ENCODE assay signal across 10 cellular contexts in genomic region chr12:31119531-31120211, GRCh38. TPM values are rescaled to one million over a fixed set of nuclear protein-coding genes. Genes with fewer than 3 reads are reported as not detected.
DNase-seq lines count a peak whose midpoint lies in the region; ATAC-seq, FAIRE-seq and TF ChIP-seq lines count a peak whose summit lies in the region.
"Had no signal": no experiment of that assay in that cellular context is flagged by ENCODE, and none has a peak within 500 bp of the region (broad histone marks: within the 10 kb centered on the region; RNA-seq: fewer than 3 reads in every experiment).

No MANE protein-coding gene starts in this region.

- peaks cover 16 to 49% (median 22%) of the 10 kb centered on the region in 3 donors for H3K27me3 Mint-ChIP-seq in CD14-positive monocyte (ENCODE audit: low read depth in 3 of 3)

- peaks cover 0 to 23% (median 2%) of the 10 kb centered on the region in 7 donors for H3K9me3 Mint-ChIP-seq in CD14-positive monocyte

- BruUV-seq in OCI-LY7 (replicated peaks; lab: Mats Ljungman, UMichigan), result no TSS peak

- no peaks in the 10 kb centered on the region for H3F3A ChIP-seq in DOHH2 (ENCODE audit: control insufficient read depth, insufficient read depth)

- ATAC-seq in esophagus mucosa (peak; percentile 29), GM19328 (IDR thresholded peaks at IDR 0.05; ENCODE audit: unreplicated experiment) (no peak)

- no peak overlapping the region for H3K27ac ChIP-seq in DOHH2 (ENCODE audit: low read depth, low read length)
- no peak overlapping the region for H3K27ac ChIP-seq in OCI-LY7 (ENCODE audit: low read depth, low read length, poor library complexity, severe bottlenecking)
- no peak overlapping the region for H3K27ac ChIP-seq in parathyroid adenoma

- H3K9me2 ChIP-seq in DOHH2 (replicated peaks; ENCODE audit: control insufficient read depth, low read length) (no peaks in the 10 kb centered on the region), OCI-LY7 (ENCODE audit: insufficient read depth, low read length) (no peaks in the 10 kb centered on the region)

- no peak for FAIRE-seq in HTR-8/SVneo (lab: Jason Lieb, UNC)
- FAIRE-seq: frontal cortex, RCC 7860 had no signal

- H3K4me3 Mint-ChIP-seq in CD14-positive monocyte, result peak overlapping the region in 1 of 2 donors; percentile 82

- H3K36me3 ChIP-seq in DOHH2 (ENCODE audit: control insufficient read depth, low read length), result no peaks in the 10 kb centered on the region
- no peaks in the 10 kb centered on the region for H3K36me3 ChIP-seq in OCI-LY7 (ENCODE audit: insufficient read depth, low read length)
- no peaks in the 10 kb centered on the region for H3K36me3 ChIP-seq in parathyroid adenoma (ENCODE audit: control insufficient read depth, insufficient read depth, low read length)

- TF ChIP-seq CTCF in DOHH2 (IDR thresholded peaks at IDR 0.05; ENCODE audit: low read depth, low read length, poor library complexity, severe bottlenecking), result no peak
- TF ChIP-seq CTCF in OCI-LY7 (conservative IDR thresholded peaks at IDR 0.05; ENCODE audit: low read length), result no peak
- TF ChIP-seq CTCF in parathyroid adenoma (IDR thresholded peaks at IDR 0.05), result no peak
- no peak for TF ChIP-seq CTCF in CD14-positive monocyte (IDR thresholded peaks at IDR 0.05)

- H3K9ac ChIP-seq in parathyroid adenoma, result no peak overlapping the region

- H3K27me3 ChIP-seq in DOHH2 (ENCODE audit: control insufficient read depth, low read length) (no peaks in the 10 kb centered on the region), parathyroid adenoma (ENCODE audit: control insufficient read depth, insufficient read depth, low read length) (no peaks in the 10 kb centered on the region)

- 0 out of 2 replicates have a peak, but pooled peaks cover 5% of the 10 kb centered on the region for H3K9me3 ChIP-seq in DOHH2 (ENCODE audit: control insufficient read depth, insufficient read depth, low read length)
- H3K9me3 ChIP-seq in OCI-LY7 (ENCODE audit: low read length), result no peaks in the 10 kb centered on the region
- H3K9me3 ChIP-seq in parathyroid adenoma (ENCODE audit: control insufficient read depth, low read length), result no peaks in the 10 kb centered on the region

- H3K4me3 ChIP-seq in DOHH2 (ENCODE audit: low read length), result peak overlapping the region; percentile 52; the same call in 1 of the 2 replicates
- peak overlapping the region; percentile 63 for H3K4me3 ChIP-seq in OCI-LY7 (ENCODE audit: low read depth, low read length, poor library complexity, severe bottlenecking)
- no peak overlapping the region for H3K4me3 ChIP-seq in parathyroid adenoma (ENCODE audit: low read depth, low read length)

- no peaks in the 10 kb centered on the region for H3K79me2 ChIP-seq in DOHH2 (ENCODE audit: control insufficient read depth, low read length)
- no peaks in the 10 kb centered on the region for H3K79me2 ChIP-seq in OCI-LY7 (ENCODE audit: insufficient read depth, low read depth, low read length)
- no peaks in the 10 kb centered on the region for H3K79me2 ChIP-seq in parathyroid adenoma

- CTCF ChIA-PET in OCI-LY7 (lab: Charles Lee; ENCODE audit: unreplicated experiment), result no interaction called here

- peak overlapping the region; percentile 49 for H3K4me2 ChIP-seq in DOHH2 (ENCODE audit: low read length)
- peak overlapping the region; percentile 65 for H3K4me2 ChIP-seq in OCI-LY7 (ENCODE audit: low read length)
- peak overlapping the region; percentile 57 for H3K4me2 ChIP-seq in parathyroid adenoma (ENCODE audit: low read length)

- no peak overlapping the region for H3K27ac Mint-ChIP-seq in CD14-positive monocyte

- 0 out of 2 replicates have a peak, but pooled peaks cover 3% of the 10 kb centered on the region for H3K4me1 ChIP-seq in DOHH2 (ENCODE audit: control insufficient read depth, low read length)
- no peaks in the 10 kb centered on the region for H3K4me1 ChIP-seq in OCI-LY7 (ENCODE audit: insufficient read depth, low read length, poor library complexity, severe bottlenecking)
- H3K4me1 ChIP-seq in parathyroid adenoma, result peaks cover 9% of the 10 kb centered on the region

- H3K36me3 Mint-ChIP-seq in CD14-positive monocyte, result no peaks in the 10 kb centered on the region

- DNase-seq in OCI-LY7 (ENCODE audit: low spot score) (no peak), CD14-positive monocyte (ENCODE audit: low spot score) (no peak), HTR-8/SVneo (ENCODE audit: insufficient read length, low spot score) (no peak)
- DNase-seq in activated CD4-positive, alpha-beta T cell treated with anti-CD3 and anti-CD28 coated beads for 48 hours, result no peak

- H4K20me1 ChIP-seq in DOHH2 (ENCODE audit: control insufficient read depth, insufficient read depth, low read depth, low read length) (no peaks in the 10 kb centered on the region), OCI-LY7 (ENCODE audit: insufficient read depth, low read length) (no peaks in the 10 kb centered on the region)

- peak overlapping the region; percentile 78 for H2AFZ ChIP-seq in OCI-LY7 (ENCODE audit: low read length)
- peak overlapping the region; percentile 74 for H2AFZ ChIP-seq in parathyroid adenoma

- intact Hi-C loops in OCI-LY7 (cut with micrococcal nuclease; ENCODE audit: unreplicated experiment) (loop anchor here (2.0 kb wide), 1 partner anchor 119 kb away; no protein-coding TSS in a partner anchor), CD14-positive monocyte (cut with micrococcal nuclease) (no loop called here)

- H3K4me1 Mint-ChIP-seq in CD14-positive monocyte, result peaks cover 15% of the 10 kb centered on the region

- POLR2A ChIA-PET in OCI-LY7 (lab: Charles Lee), result no interaction called here

RNA-seq across cellular contexts. Expression of gene DDX11, which starts 46.0 kb away (rescaled TPM):
- total RNA-seq in OCI-LY7 (2014; rRNA removed; shearing (Covaris generic)), result 170 and 189 TPM in 2 replicates
- total RNA-seq in OCI-LY7 (2022), result 262 and 315 TPM in 2 replicates
- total RNA-seq in esophagus mucosa, result 17.7 TPM
- 1 to 10 TPM in 1 of 2 donors, under 1 TPM in 1; 0.61 to 1.7 TPM for polyA plus RNA-seq in CD14-positive monocyte
